In the genomic region with DNA sequence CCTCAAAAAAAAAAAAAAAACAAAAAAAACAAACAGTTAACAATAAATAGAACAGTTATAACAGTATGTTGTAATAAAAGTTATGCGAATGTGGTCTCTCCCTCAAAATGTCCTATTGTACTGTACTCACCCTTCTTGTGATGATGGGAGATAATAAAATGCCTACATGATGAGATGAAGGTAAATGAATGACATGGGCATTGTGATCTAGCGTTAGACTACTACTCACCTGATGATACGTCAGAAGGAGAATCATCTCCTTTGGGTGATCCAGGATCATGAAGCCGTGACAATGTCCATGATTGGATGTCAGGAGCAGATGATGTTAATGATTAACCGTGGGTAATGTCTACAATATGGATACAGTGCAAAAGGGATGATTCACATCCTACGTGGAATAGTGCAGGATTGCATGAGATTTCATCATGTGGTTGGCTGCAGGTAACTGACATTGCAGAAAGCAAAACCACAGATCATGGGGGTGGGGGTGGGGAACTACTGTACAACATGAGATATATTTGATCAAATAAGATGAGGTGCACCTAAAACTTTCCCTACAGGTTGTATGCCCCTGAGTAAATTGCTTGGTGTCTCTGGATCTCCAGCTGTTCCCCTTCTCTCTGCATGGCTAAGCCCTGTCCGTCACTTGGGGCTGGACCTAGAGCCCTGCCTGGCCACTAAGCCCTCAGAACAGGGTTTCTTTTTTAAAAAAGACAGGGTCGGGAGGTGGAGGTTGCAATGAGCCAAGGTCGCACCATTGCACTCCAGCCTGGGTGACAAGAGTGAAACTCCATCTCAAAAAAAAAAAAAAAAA, we compare ENCODE assay signal across 12 cellular contexts. TPM values are rescaled to one million over a fixed set of nuclear protein-coding genes. Genes with fewer than 3 reads are reported as not detected.
DNase-seq lines count a peak whose midpoint lies in the region; ATAC-seq and TF ChIP-seq lines count a peak whose summit lies in the region.
"Had no signal": no experiment of that assay in that cellular context is flagged by ENCODE, and none has a peak within 500 bp of the region (broad histone marks: within the 10 kb centered on the region; RNA-seq: fewer than 3 reads in every experiment).

No MANE protein-coding gene starts in this region.

- no peak for TF ChIP-seq CTCF in liver (IDR thresholded peaks at IDR 0.05; ENCODE audit: low read depth, low read length, missing input control)

- H3K4me3 Mint-ChIP-seq in activated naive CD8-positive, alpha-beta T cell = no peak overlapping the region
- H3K4me3 Mint-ChIP-seq: neural crest cell had no signal

- DNase-seq in NCI-H748 (lab: John Stamatoyannopoulos, UW; ENCODE audit: unreplicated experiment) = peak; percentile 36
- no peak for DNase-seq in NCI-H748 treated with DMSO at 0.1 percent for 48 hours (lab: John Stamatoyannopoulos, UW)
- peak; percentile 69 for DNase-seq in M059J (ENCODE audit: low read depth)
- DNase-seq in SW 1271 (lab: John Stamatoyannopoulos, UW) = no peak
- DNase-seq: activated T-cell treated with anti-CD3 and anti-CD28 coated beads, Interleukin-2, amount 50 U/mL, for 1 hour; gastrocnemius medialis had no signal

- H3K27ac Mint-ChIP-seq in activated naive CD8-positive, alpha-beta T cell = peak overlapping the region; percentile 34

- peaks cover 6 to 17% (median 8%) of the 10 kb centered on the region in 4 donors for H3K4me1 ChIP-seq in liver (ENCODE audit: control insufficient read depth in 4 of 4, insufficient read depth in 4 of 4, low read length in 3 of 4)

- H3K27me3 ChIP-seq in liver (ENCODE audit: control insufficient read depth in 4 of 4, insufficient read depth in 4 of 4, low read length in 3 of 4) = no peaks in the 10 kb centered on the region
- H3K27me3 ChIP-seq: gastrocnemius medialis had no signal

- peak; percentile 29 to 48 for TF ChIP-seq RAD21 in liver (IDR thresholded peaks at IDR 0.05)

- H3K36me3 ChIP-seq in liver (ENCODE audit: control insufficient read depth in 4 of 4, insufficient read depth in 3 of 4, low read depth in 1 of 4, low read length in 3 of 4) = peaks cover 0 to 2% (median 0%) of the 10 kb centered on the region in 4 donors
- H3K36me3 ChIP-seq: gastrocnemius medialis had no signal

- H3K9me3 ChIP-seq in liver (ENCODE audit: control insufficient read depth in 4 of 4, low read length in 3 of 4) = no peaks in the 10 kb centered on the region
- H3K9me3 ChIP-seq: gastrocnemius medialis had no signal

- H3K4me1 Mint-ChIP-seq in activated naive CD8-positive, alpha-beta T cell (ENCODE audit: low read depth) = peaks cover 15% of the 10 kb centered on the region

- H3K4me3 ChIP-seq in liver (ENCODE audit: low read depth in 1 of 3, low read length in 3 of 3) = no peak overlapping the region
- H3K4me3 ChIP-seq: gastrocnemius medialis had no signal

- H3K27me3 Mint-ChIP-seq in activated naive CD8-positive, alpha-beta T cell = no peaks in the 10 kb centered on the region

- peaks cover 9% of the 10 kb centered on the region for H3K36me3 Mint-ChIP-seq in activated naive CD8-positive, alpha-beta T cell

- H3K9ac ChIP-seq in liver (ENCODE audit: low read depth in 1 of 2, low read length in 2 of 2) = peak overlapping the region in 1 of 2 donors; percentile 8

- peak overlapping the region; percentile 88 to 92 for H3K27ac ChIP-seq in liver (ENCODE audit: low read depth in 1 of 2, low read length in 2 of 2)
- H3K27ac ChIP-seq: gastrocnemius medialis had no signal

- 44% methylated on average over 9 of the region's 9 CpGs for WGBS in liver

- H3K9me3 Mint-ChIP-seq in activated naive CD8-positive, alpha-beta T cell (ENCODE audit: low read depth) = no peaks in the 10 kb centered on the region

- ATAC-seq in HG03097 (IDR thresholded peaks at IDR 0.05; ENCODE audit: low FRiP score, unreplicated experiment) (no peak), HG03135 (IDR thresholded peaks at IDR 0.05; ENCODE audit: unreplicated experiment) (no peak)
- ATAC-seq: gastrocnemius medialis, Right ventricle myocardium inferior had no signal

TF ChIP-seq in liver, 16 proteins besides CTCF, POLR2A, EP300 and RAD21:
- TF ChIP-seq RXRA (IDR thresholded peaks at IDR 0.05) (peak; percentile 69 to 86), NR2F2 (IDR thresholded peaks at IDR 0.05) (no peak), SP1 (IDR thresholded peaks at IDR 0.05) (peak; percentile 88), HNF4A (conservative IDR thresholded peaks at IDR 0.05) (peak in 1 of 2 donors; percentile 80), FOXA2 (IDR thresholded peaks at IDR 0.05) (peak; percentile 54), HNF4G (IDR thresholded peaks at IDR 0.05) (no peak), FOXA1 (IDR thresholded peaks at IDR 0.05) (peak; percentile 41), JUND (IDR thresholded peaks at IDR 0.05) (peak; percentile 94), YY1 (IDR thresholded peaks at IDR 0.05) (peak; percentile 91), GABPA (IDR thresholded peaks at IDR 0.05 in 1 of 2, conservative IDR thresholded peaks at IDR 0.05 in 1 of 2) (peak in 1 of 2 donors; percentile 35), EGR1 (IDR thresholded peaks at IDR 0.05; ENCODE audit: low read depth in 2 of 2) (peak in 1 of 2 donors; percentile 37), TAF1 (conservative IDR thresholded peaks at IDR 0.05) (no peak)
- TF ChIP-seq, protein P1, sequence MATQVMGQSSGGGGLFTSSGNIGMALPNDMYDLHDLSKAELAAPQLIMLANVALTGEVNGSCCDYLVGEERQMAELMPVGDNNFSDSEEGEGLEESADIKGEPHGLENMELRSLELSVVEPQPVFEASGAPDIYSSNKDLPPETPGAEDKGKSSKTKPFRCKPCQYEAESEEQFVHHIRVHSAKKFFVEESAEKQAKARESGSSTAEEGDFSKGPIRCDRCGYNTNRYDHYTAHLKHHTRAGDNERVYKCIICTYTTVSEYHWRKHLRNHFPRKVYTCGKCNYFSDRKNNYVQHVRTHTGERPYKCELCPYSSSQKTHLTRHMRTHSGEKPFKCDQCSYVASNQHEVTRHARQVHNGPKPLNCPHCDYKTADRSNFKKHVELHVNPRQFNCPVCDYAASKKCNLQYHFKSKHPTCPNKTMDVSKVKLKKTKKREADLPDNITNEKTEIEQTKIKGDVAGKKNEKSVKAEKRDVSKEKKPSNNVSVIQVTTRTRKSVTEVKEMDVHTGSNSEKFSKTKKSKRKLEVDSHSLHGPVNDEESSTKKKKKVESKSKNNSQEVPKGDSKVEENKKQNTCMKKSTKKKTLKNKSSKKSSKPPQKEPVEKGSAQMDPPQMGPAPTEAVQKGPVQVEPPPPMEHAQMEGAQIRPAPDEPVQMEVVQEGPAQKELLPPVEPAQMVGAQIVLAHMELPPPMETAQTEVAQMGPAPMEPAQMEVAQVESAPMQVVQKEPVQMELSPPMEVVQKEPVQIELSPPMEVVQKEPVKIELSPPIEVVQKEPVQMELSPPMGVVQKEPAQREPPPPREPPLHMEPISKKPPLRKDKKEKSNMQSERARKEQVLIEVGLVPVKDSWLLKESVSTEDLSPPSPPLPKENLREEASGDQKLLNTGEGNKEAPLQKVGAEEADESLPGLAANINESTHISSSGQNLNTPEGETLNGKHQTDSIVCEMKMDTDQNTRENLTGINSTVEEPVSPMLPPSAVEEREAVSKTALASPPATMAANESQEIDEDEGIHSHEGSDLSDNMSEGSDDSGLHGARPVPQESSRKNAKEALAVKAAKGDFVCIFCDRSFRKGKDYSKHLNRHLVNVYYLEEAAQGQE (IDR thresholded peaks at IDR 0.05) = peak; percentile 78
- TF ChIP-seq, protein P2, sequence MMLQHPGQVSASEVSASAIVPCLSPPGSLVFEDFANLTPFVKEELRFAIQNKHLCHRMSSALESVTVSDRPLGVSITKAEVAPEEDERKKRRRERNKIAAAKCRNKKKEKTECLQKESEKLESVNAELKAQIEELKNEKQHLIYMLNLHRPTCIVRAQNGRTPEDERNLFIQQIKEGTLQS (IDR thresholded peaks at IDR 0.05) = peak; percentile 97
- TF ChIP-seq, protein P3, sequence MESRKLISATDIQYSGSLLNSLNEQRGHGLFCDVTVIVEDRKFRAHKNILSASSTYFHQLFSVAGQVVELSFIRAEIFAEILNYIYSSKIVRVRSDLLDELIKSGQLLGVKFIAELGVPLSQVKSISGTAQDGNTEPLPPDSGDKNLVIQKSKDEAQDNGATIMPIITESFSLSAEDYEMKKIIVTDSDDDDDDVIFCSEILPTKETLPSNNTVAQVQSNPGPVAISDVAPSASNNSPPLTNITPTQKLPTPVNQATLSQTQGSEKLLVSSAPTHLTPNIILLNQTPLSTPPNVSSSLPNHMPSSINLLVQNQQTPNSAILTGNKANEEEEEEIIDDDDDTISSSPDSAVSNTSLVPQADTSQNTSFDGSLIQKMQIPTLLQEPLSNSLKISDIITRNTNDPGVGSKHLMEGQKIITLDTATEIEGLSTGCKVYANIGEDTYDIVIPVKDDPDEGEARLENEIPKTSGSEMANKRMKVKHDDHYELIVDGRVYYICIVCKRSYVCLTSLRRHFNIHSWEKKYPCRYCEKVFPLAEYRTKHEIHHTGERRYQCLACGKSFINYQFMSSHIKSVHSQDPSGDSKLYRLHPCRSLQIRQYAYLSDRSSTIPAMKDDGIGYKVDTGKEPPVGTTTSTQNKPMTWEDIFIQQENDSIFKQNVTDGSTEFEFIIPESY (IDR thresholded peaks at IDR 0.05) = peak; percentile 57
- TF ChIP-seq, protein P4, sequence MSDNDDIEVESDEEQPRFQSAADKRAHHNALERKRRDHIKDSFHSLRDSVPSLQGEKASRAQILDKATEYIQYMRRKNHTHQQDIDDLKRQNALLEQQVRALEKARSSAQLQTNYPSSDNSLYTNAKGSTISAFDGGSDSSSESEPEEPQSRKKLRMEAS (IDR thresholded peaks at IDR 0.05) = peak; percentile 52

RNA-seq across cellular contexts. Expression of a gene that starts 6.2 kb away (rescaled TPM):
- 132 and 155 TPM in 2 replicates for total RNA-seq in M059J (2014; rRNA removed; shearing (Covaris generic))
- total RNA-seq in liver = 10 to 100 TPM; 18.0 to 48.3 TPM
- 10 to 100 TPM; 61.3 to 62.6 TPM for polyA plus RNA-seq in liver

RNA-seq across cellular contexts. Expression of a gene that starts 21.3 kb away (rescaled TPM):
- 34.1 and 35.5 TPM in 2 replicates for total RNA-seq in M059J (2014; rRNA removed; shearing (Covaris generic))
- 10 to 100 TPM in 1 of 2 donors, 1 to 10 TPM in 1; 4.8 to 36.3 TPM for total RNA-seq in liver
- 10 to 100 TPM; 41.2 to 63.1 TPM for polyA plus RNA-seq in liver

RNA-seq across cellular contexts. Expression of a gene that starts 55.0 kb away (rescaled TPM):
- total RNA-seq in M059J (2014; rRNA removed; shearing (Covaris generic)) = 102 and 149 TPM in 2 replicates
- 10 to 100 TPM in 1 of 2 donors, 1 to 10 TPM in 1; 1.9 to 12.0 TPM for total RNA-seq in liver
- polyA plus RNA-seq in liver = 1 to 10 TPM; 3.5 to 6.0 TPM

Comparison
In these comparisons a context has a peak if more than half of its experiments do, and no peak if none do; other contexts are left out.
1. DNase-seq: peak in NCI-H748 (single experiment) and M059J (single experiment); none in NCI-H748 treated with DMSO at 0.1 percent for 48 hours (single experiment) and SW 1271 (0 of 2).